In genomic region chr2:171042253-171042969, GRCh38 we compare ENCODE assay signal across 19 cellular contexts.
DNase-seq lines count a peak whose midpoint lies in the region; ATAC-seq, FAIRE-seq and TF ChIP-seq lines count a peak whose summit lies in the region.
"Had no signal": no experiment of that assay in that cellular context is flagged by ENCODE, and none has a peak within 500 bp of the region (broad histone marks: within the 10 kb centered on the region; RNA-seq: fewer than 3 reads in every experiment).

No MANE protein-coding gene starts in this region.

- FAIRE-seq in GM12892 (lab: Jason Lieb, UNC): no peak
- FAIRE-seq: frontal cortex had no signal

- no peak overlapping the region for H3K9ac ChIP-seq in DND-41 (ENCODE audit: low read depth, low read length)
- H3K9ac ChIP-seq in neuronal stem cell (ENCODE audit: low read depth, low read length, poor library complexity): no peak overlapping the region

- H3K79me2 ChIP-seq in DND-41 (ENCODE audit: insufficient read depth, low read length): no peaks in the 10 kb centered on the region

- H2AFZ ChIP-seq in DND-41 (ENCODE audit: low read depth, low read length) (no peak overlapping the region), neuronal stem cell (ENCODE audit: low read length) (no peak overlapping the region)

- H3K9me3 ChIP-seq in DND-41 (ENCODE audit: insufficient read depth, low read length, severe bottlenecking): no peaks in the 10 kb centered on the region
- H3K9me3 ChIP-seq in neuronal stem cell (replicated peaks in 1 of 2; ENCODE audit: control insufficient read depth in 2 of 2, insufficient read depth in 1 of 2, low read depth in 1 of 2, low read length in 2 of 2): no peaks in the 10 kb centered on the region
- no peaks in the 10 kb centered on the region for H3K9me3 ChIP-seq in aorta (ENCODE audit: control insufficient read depth, low read length)
- H3K9me3 ChIP-seq: colonic mucosa, ovary, sigmoid colon, SJCRH30, suprapubic skin had no signal

- no peak overlapping the region for H4K8ac ChIP-seq in neuronal stem cell (ENCODE audit: low read depth, low read length)

- TF ChIP-seq POLR2A in GM12892 (IDR thresholded peaks at IDR 0.05; ENCODE audit: low read depth, low read length): no peak

- no peak overlapping the region for H2BK5ac ChIP-seq in neuronal stem cell (ENCODE audit: low read length)

- H3K36me3 ChIP-seq in DND-41 (ENCODE audit: insufficient read depth, low read length) (peaks cover 92% of the 10 kb centered on the region), neuronal stem cell (replicated peaks in 1 of 2; ENCODE audit: control insufficient read depth in 2 of 2, insufficient read depth in 2 of 2, low read length in 2 of 2) (peaks cover 4 to 100% of the 10 kb centered on the region in 2 donors), aorta (ENCODE audit: control insufficient read depth in 1 of 2, insufficient read depth in 2 of 2, low read length in 1 of 2) (peaks cover 0 to 8% of the 10 kb centered on the region in 2 donors)
- H3K36me3 ChIP-seq: colonic mucosa, ovary had no signal

- H2BK15ac ChIP-seq in neuronal stem cell (ENCODE audit: low read length): no peak overlapping the region

- no peak overlapping the region for H2AK5ac ChIP-seq in neuronal stem cell (ENCODE audit: low read depth, low read length)

- H3K27me3 ChIP-seq in DND-41 (ENCODE audit: insufficient read depth, low read length, poor library complexity) (no peaks in the 10 kb centered on the region), neuronal stem cell (ENCODE audit: control insufficient read depth in 3 of 3, insufficient read depth in 3 of 3, low read depth in 1 of 3, low read length in 3 of 3) (no peaks in the 10 kb centered on the region), aorta (ENCODE audit: control insufficient read depth in 1 of 2, insufficient read depth in 2 of 2, low read length in 1 of 2) (no peaks in the 10 kb centered on the region)
- H3K27me3 ChIP-seq: colonic mucosa, ovary, sigmoid colon, SJCRH30, suprapubic skin had no signal

- DNase-seq in CD14-positive monocyte (ENCODE audit: low spot score) (no peak), DND-41 (no peak), immature natural killer cell (no peak), GM12892 (ENCODE audit: insufficient read length) (no peak), neuronal stem cell (ENCODE audit: low spot score) (no peak), NCI-H2171 (lab: John Stamatoyannopoulos, UW) (no peak), aorta (no peak)
- DNase-seq in activated CD8-positive, alpha-beta T cell treated with anti-CD3 and anti-CD28 coated beads, Interleukin-2, amount 10 ng/mL, durations not matched to agents 7 days and 5 days: no peak
- DNase-seq: activated CD4-positive, alpha-beta T cell treated with anti-CD3 and anti-CD28 coated beads for 48 hours; colonic mucosa; IMR-90; NCI-H2029 treated with DMSO at 0.1 percent for 48 hours; ovary; sigmoid colon; SJCRH30; stimulated activated CD4-positive, alpha-beta T cell treated with anti-CD3 and anti-CD28 coated beads, Interleukin-1b, Interleukin-23, amount 100 ng/mL, for 48 hours; T1000 had no signal

- H3K4me1 ChIP-seq in DND-41 (ENCODE audit: insufficient read depth, low read length): peaks cover 14% of the 10 kb centered on the region
- no peaks in the 10 kb centered on the region for H3K4me1 ChIP-seq in neuronal stem cell (ENCODE audit: control insufficient read depth in 2 of 2, insufficient read depth in 1 of 2, low read depth in 1 of 2, low read length in 2 of 2)
- H3K4me1 ChIP-seq in aorta (ENCODE audit: control insufficient read depth in 1 of 2, insufficient read depth in 2 of 2, low read length in 2 of 2): no peaks in the 10 kb centered on the region
- H3K4me1 ChIP-seq: colonic mucosa, sigmoid colon, SJCRH30, suprapubic skin had no signal

- H3K4me3 Mint-ChIP-seq in CD14-positive monocyte (no peak overlapping the region), immature natural killer cell (no peak overlapping the region)
- H3K4me3 Mint-ChIP-seq in activated CD8-positive, alpha-beta T cell treated with anti-CD3 and anti-CD28 coated beads, Interleukin-2, amount 10 ng/mL, durations not matched to agents 7 days and 5 days: no peak overlapping the region

- no peaks in the 10 kb centered on the region for H4K20me1 ChIP-seq in DND-41 (ENCODE audit: insufficient read depth, low read length)

- H3K9me3 Mint-ChIP-seq in CD14-positive monocyte (no peaks in the 10 kb centered on the region), immature natural killer cell (no peaks in the 10 kb centered on the region)
- H3K9me3 Mint-ChIP-seq in activated CD8-positive, alpha-beta T cell treated with anti-CD3 and anti-CD28 coated beads, Interleukin-2, amount 10 ng/mL, durations not matched to agents 7 days and 5 days (ENCODE audit: insufficient read depth): no peaks in the 10 kb centered on the region

- H2BK12ac ChIP-seq in neuronal stem cell (ENCODE audit: low read length): no peak overlapping the region

- H3K18ac ChIP-seq in neuronal stem cell (ENCODE audit: low read length): no peak overlapping the region

- TF ChIP-seq CTCF in CD14-positive monocyte (IDR thresholded peaks at IDR 0.05): no peak
- no peak for TF ChIP-seq CTCF in DND-41 (IDR thresholded peaks at IDR 0.05; ENCODE audit: borderline replicate concordance, extremely low read depth, low read length, poor library complexity, severe bottlenecking)

- intact Hi-C loops in CD14-positive monocyte (cut with micrococcal nuclease): no loop called here
- intact Hi-C loops in aorta (cut with DNase I): no loop called here

- peaks cover 3% of the 10 kb centered on the region for H3K79me1 ChIP-seq in neuronal stem cell (ENCODE audit: low read depth, low read length)

- H3K36me3 Mint-ChIP-seq in CD14-positive monocyte: peaks cover 64 to 86% of the 10 kb centered on the region in 2 donors
- peaks cover 62% of the 10 kb centered on the region for H3K36me3 Mint-ChIP-seq in activated CD8-positive, alpha-beta T cell treated with anti-CD3 and anti-CD28 coated beads, Interleukin-2, amount 10 ng/mL, durations not matched to agents 7 days and 5 days (ENCODE audit: low read depth)
- H3K36me3 Mint-ChIP-seq in immature natural killer cell: peaks cover 28 to 44% (median 39%) of the 10 kb centered on the region in 3 donors

- peaks cover 4% of the 10 kb centered on the region for H3K4me1 Mint-ChIP-seq in CD14-positive monocyte
- peaks cover 22% of the 10 kb centered on the region for H3K4me1 Mint-ChIP-seq in activated CD8-positive, alpha-beta T cell treated with anti-CD3 and anti-CD28 coated beads, Interleukin-2, amount 10 ng/mL, durations not matched to agents 7 days and 5 days (ENCODE audit: low read depth)
- peaks cover 5 to 22% of the 10 kb centered on the region in 2 donors for H3K4me1 Mint-ChIP-seq in immature natural killer cell

- CTCF ChIA-PET in activated CD8-positive, alpha-beta T cell treated with anti-CD3 and anti-CD28 coated beads, Interleukin-2, amount 10 ng/mL, durations not matched to agents 7 days and 5 days (lab: Charles Lee): no interaction called here

- H3K4me3 ChIP-seq in DND-41 (ENCODE audit: low read depth in 1 of 2, low read length in 2 of 2) (no peak overlapping the region), neuronal stem cell (ENCODE audit: low read length in 2 of 2) (no peak overlapping the region), aorta (ENCODE audit: low read length in 2 of 2) (no peak overlapping the region)
- H3K4me3 ChIP-seq: colonic mucosa, ovary, sigmoid colon, SJCRH30, suprapubic skin had no signal

- WGBS in neuronal stem cell (ENCODE audit: extremely low coverage in 2 of 2, insufficient read length in 2 of 2, insufficient replicate concordance in 1 of 2), 2 donors: no CpG with 5 or more reads among the region's 1 CpG
- 94 to 95% methylated on average over 1 of the region's 1 CpG for WGBS in aorta, 2 donors

- no peak overlapping the region for H4K91ac ChIP-seq in neuronal stem cell (ENCODE audit: low read depth, low read length, poor library complexity)

- H3K27ac Mint-ChIP-seq in CD14-positive monocyte (peak overlapping the region in 4 of 7 donors; percentile 13 to 55 (median 28)), immature natural killer cell (peak overlapping the region; percentile 0 to 74 (median 23))
- H3K27ac Mint-ChIP-seq in activated CD8-positive, alpha-beta T cell treated with anti-CD3 and anti-CD28 coated beads, Interleukin-2, amount 10 ng/mL, durations not matched to agents 7 days and 5 days: peak overlapping the region; percentile 77

- ATAC-seq in DND-41 (ENCODE audit: insufficient read depth, low read depth) (0 out of 3 replicates have a peak, but pooled peaks have one; percentile 35), aorta (ENCODE audit: low FRiP score) (no peak)
- ATAC-seq in activated CD8-positive, alpha-beta T cell treated with anti-CD3 and anti-CD28 coated beads, Interleukin-2, amount 10 ng/mL, durations not matched to agents 7 days and 5 days: peak; percentile 44

- H3K4ac ChIP-seq in neuronal stem cell (ENCODE audit: low read length): no peak overlapping the region

- H3K27me3 Mint-ChIP-seq in CD14-positive monocyte (ENCODE audit: low read depth in 3 of 3) (no peaks in the 10 kb centered on the region), immature natural killer cell (ENCODE audit: low read depth in 3 of 3) (peaks cover 0 to 4% (median 0%) of the 10 kb centered on the region in 3 donors)
- H3K27me3 Mint-ChIP-seq in activated CD8-positive, alpha-beta T cell treated with anti-CD3 and anti-CD28 coated beads, Interleukin-2, amount 10 ng/mL, durations not matched to agents 7 days and 5 days (ENCODE audit: low read depth): no peaks in the 10 kb centered on the region

- no peak overlapping the region for H2BK120ac ChIP-seq in neuronal stem cell (ENCODE audit: low read depth, low read length)

- H3K27ac ChIP-seq in DND-41 (ENCODE audit: low read length) (peak overlapping the region; percentile 50), neuronal stem cell (replicated peaks; ENCODE audit: low read length) (no peak overlapping the region), aorta (ENCODE audit: low read depth in 1 of 2, low read length in 2 of 2) (no peak overlapping the region)
- H3K27ac ChIP-seq: colonic mucosa, ovary, sigmoid colon, SJCRH30, suprapubic skin had no signal

- no peak overlapping the region for H3K4me2 ChIP-seq in DND-41 (ENCODE audit: insufficient read depth, low read length)
- no peak overlapping the region for H3K4me2 ChIP-seq in neuronal stem cell (ENCODE audit: insufficient read depth, low read length, poor library complexity, severe bottlenecking)

- H3K23ac ChIP-seq in neuronal stem cell (ENCODE audit: low read depth, low read length, poor library complexity): no peak overlapping the region

- no peak overlapping the region for H3K14ac ChIP-seq in neuronal stem cell (ENCODE audit: low read length)

- POLR2A ChIA-PET in activated CD8-positive, alpha-beta T cell treated with anti-CD3 and anti-CD28 coated beads, Interleukin-2, amount 10 ng/mL, durations not matched to agents 7 days and 5 days (lab: Charles Lee): interaction anchor here (0.6 to 0.7 kb wide), 2 partner anchors 13 to 1198 kb away, joined by 3 to 4 read pairs; no protein-coding TSS in a partner anchor

Comparison
In these comparisons a context has a peak if more than half of its experiments do, and no peak if none do; other contexts are left out.
1. H3K27ac Mint-ChIP-seq: peak in every context shown above with its lines; median percentile 77 in activated CD8-positive, alpha-beta T cell treated with anti-CD3 and anti-CD28 coated beads, Interleukin-2, amount 10 ng/mL, durations not matched to agents 7 days and 5 days; 28 in CD14-positive monocyte; 23 in immature natural killer cell.